1 cellular context compared by ENCODE assay signal in genomic region chr1:195697130-195697529, GRCh38.
TF ChIP-seq lines count a peak whose summit lies in the region.

No MANE protein-coding gene starts in this region.

TF ChIP-seq in GM12878, 131 proteins besides CTCF, POLR2A, EP300 and RAD21 (continued from another document):
- TF ChIP-seq CUX1 (IDR thresholded peaks at IDR 0.05; ENCODE audit: insufficient replicate concordance, low read depth, low read length) = no peak
- peak; percentile 34; the same call in 1 of the 2 replicates for TF ChIP-seq PAX5 (IDR thresholded peaks at IDR 0.05; ENCODE audit: borderline replicate concordance, low read depth, low read length)
- TF ChIP-seq RAD51 (IDR thresholded peaks at IDR 0.05) = no peak
- no peak for TF ChIP-seq MTA3 (IDR thresholded peaks at IDR 0.05; ENCODE audit: borderline replicate concordance, low read length)
- TF ChIP-seq ZNF207 (IDR thresholded peaks at IDR 0.05; ENCODE audit: borderline replicate concordance) = no peak
- TF ChIP-seq FOXM1 (IDR thresholded peaks at IDR 0.05; ENCODE audit: low read depth, low read length) = peak; percentile 27; the same call in 1 of the 2 replicates
- TF ChIP-seq BHLHE40 (IDR thresholded peaks at IDR 0.05; ENCODE audit: borderline replicate concordance in 1 of 2, low read depth in 2 of 2, low read length in 1 of 2) = peak in 1 of 2 experiments; percentile 27; a peak in 1 of 4 replicates
- TF ChIP-seq RUNX3 (IDR thresholded peaks at IDR 0.05; ENCODE audit: low read length) = peak; percentile 93
- TF ChIP-seq NFIC (IDR thresholded peaks at IDR 0.05; ENCODE audit: low read depth, low read length) = peak; percentile 64; the same call in 1 of the 2 replicates
- no peak for TF ChIP-seq RCOR1 (conservative IDR thresholded peaks at IDR 0.05; ENCODE audit: low read depth, low read length)
- no peak for TF ChIP-seq ZNF592 (IDR thresholded peaks at IDR 0.05)
- peak; percentile 61; the same call in 1 of the 2 replicates for TF ChIP-seq TCF12 (IDR thresholded peaks at IDR 0.05; ENCODE audit: low read depth, low read length)
- peak; percentile 52; the same call in 1 of the 2 replicates for TF ChIP-seq ZNF217 (IDR thresholded peaks at IDR 0.05)
- TF ChIP-seq MTA2 (IDR thresholded peaks at IDR 0.05; ENCODE audit: low read depth) = peak; percentile 61
